1 cellular context compared by ENCODE assay signal in genomic region chr19:34171539-34171876, GRCh38.
TF ChIP-seq lines count a peak whose summit lies in the region.

No MANE protein-coding gene starts in this region.

TF ChIP-seq in GM12878, 131 proteins besides CTCF, POLR2A, EP300 and RAD21 (continued from another document):
- TF ChIP-seq JUNB (IDR thresholded peaks at IDR 0.05), result peak; percentile 89
- no peak for TF ChIP-seq ZSCAN29 (IDR thresholded peaks at IDR 0.05)
